Comparison of ENCODE assay signal across 1 cellular context in the genomic region with DNA sequence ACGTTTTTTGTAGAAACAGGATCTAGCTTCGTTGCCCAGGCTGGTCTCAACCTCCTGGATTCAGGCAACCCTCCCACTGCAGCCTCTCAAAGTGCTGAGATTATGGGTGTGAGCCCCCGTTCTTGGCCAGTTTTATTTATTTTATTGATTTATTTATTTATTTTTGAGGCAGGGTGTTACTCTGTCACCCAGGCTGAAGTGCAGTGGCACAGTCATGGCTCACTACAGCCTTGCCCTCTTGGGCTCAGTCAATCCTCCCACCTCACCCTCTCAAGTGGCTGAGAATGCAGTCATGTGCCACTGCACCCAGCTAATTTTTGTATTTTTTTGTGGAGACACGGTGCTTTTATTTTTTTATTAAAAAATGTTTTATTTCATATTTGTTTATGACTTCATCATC.
TF ChIP-seq lines count a peak whose summit lies in the region.

No MANE protein-coding gene starts in this region.

TF ChIP-seq in GM12878, 131 proteins besides CTCF, POLR2A, EP300 and RAD21 (continued from another document):
- TF ChIP-seq, protein P1, sequence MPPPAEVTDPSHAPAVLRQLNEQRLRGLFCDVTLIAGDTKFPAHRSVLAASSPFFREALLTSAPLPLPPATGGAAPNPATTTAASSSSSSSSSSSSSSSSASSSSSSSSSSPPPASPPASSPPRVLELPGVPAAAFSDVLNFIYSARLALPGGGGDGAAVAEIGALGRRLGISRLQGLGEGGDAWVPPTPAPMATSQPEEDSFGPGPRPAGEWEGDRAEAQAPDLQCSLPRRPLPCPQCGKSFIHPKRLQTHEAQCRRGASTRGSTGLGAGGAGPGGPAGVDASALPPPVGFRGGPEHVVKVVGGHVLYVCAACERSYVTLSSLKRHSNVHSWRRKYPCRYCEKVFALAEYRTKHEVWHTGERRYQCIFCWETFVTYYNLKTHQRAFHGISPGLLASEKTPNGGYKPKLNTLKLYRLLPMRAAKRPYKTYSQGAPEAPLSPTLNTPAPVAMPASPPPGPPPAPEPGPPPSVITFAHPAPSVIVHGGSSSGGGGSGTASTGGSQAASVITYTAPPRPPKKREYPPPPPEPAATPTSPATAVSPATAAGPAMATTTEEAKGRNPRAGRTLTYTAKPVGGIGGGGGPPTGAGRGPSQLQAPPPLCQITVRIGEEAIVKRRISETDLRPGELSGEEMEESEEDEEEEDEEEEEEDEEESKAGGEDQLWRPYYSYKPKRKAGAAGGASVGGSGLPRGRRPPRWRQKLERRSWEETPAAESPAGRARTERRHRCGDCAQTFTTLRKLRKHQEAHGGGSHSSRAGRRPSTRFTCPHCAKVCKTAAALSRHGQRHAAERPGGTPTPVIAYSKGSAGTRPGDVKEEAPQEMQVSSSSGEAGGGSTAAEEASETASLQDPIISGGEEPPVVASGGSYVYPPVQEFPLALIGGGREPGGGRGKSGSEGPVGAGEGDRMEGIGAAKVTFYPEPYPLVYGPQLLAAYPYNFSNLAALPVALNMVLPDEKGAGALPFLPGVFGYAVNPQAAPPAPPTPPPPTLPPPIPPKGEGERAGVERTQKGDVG (CRISPR knock-in tag; IDR thresholded peaks at IDR 0.05), result no peak
- TF ChIP-seq FOXM1 (IDR thresholded peaks at IDR 0.05; ENCODE audit: low read depth, low read length), result no peak
- TF ChIP-seq NRF1 (conservative IDR thresholded peaks at IDR 0.05; ENCODE audit: low read depth, low read length), result no peak
- TF ChIP-seq CBX5 (IDR thresholded peaks at IDR 0.05; ENCODE audit: low read depth), result no peak
- TF ChIP-seq RUNX3 (IDR thresholded peaks at IDR 0.05; ENCODE audit: low read length), result no peak
- no peak for TF ChIP-seq TARDBP (IDR thresholded peaks at IDR 0.05; ENCODE audit: borderline replicate concordance)
- no peak for TF ChIP-seq POU2F2 (IDR thresholded peaks at IDR 0.05; ENCODE audit: borderline replicate concordance, low read depth, low read length)
- TF ChIP-seq KDM1A (IDR thresholded peaks at IDR 0.05; ENCODE audit: borderline replicate concordance), result no peak
- TF ChIP-seq WRNIP1 (IDR thresholded peaks at IDR 0.05; ENCODE audit: borderline replicate concordance, low read depth, low read length), result no peak
- no peak for TF ChIP-seq MEF2A (IDR thresholded peaks at IDR 0.05; ENCODE audit: insufficient read depth, low read depth, low read length)
- no peak for TF ChIP-seq BCL11A (IDR thresholded peaks at IDR 0.05; ENCODE audit: low read depth, low read length)
- TF ChIP-seq SUPT20H (IDR thresholded peaks at IDR 0.05; ENCODE audit: borderline replicate concordance, control insufficient read depth, low read depth, low read length), result no peak
- TF ChIP-seq, protein P2, sequence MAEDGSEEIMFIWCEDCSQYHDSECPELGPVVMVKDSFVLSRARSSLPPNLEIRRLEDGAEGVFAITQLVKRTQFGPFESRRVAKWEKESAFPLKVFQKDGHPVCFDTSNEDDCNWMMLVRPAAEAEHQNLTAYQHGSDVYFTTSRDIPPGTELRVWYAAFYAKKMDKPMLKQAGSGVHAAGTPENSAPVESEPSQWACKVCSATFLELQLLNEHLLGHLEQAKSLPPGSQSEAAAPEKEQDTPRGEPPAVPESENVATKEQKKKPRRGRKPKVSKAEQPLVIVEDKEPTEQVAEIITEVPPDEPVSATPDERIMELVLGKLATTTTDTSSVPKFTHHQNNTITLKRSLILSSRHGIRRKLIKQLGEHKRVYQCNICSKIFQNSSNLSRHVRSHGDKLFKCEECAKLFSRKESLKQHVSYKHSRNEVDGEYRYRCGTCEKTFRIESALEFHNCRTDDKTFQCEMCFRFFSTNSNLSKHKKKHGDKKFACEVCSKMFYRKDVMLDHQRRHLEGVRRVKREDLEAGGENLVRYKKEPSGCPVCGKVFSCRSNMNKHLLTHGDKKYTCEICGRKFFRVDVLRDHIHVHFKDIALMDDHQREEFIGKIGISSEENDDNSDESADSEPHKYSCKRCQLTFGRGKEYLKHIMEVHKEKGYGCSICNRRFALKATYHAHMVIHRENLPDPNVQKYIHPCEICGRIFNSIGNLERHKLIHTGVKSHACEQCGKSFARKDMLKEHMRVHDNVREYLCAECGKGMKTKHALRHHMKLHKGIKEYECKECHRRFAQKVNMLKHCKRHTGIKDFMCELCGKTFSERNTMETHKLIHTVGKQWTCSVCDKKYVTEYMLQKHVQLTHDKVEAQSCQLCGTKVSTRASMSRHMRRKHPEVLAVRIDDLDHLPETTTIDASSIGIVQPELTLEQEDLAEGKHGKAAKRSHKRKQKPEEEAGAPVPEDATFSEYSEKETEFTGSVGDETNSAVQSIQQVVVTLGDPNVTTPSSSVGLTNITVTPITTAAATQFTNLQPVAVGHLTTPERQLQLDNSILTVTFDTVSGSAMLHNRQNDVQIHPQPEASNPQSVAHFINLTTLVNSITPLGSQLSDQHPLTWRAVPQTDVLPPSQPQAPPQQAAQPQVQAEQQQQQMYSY (CRISPR knock-in tag; IDR thresholded peaks at IDR 0.05), result no peak
- TF ChIP-seq CHD4 (IDR thresholded peaks at IDR 0.05), result no peak
